1 cellular context compared by ENCODE assay signal in genomic region chr1:28376195-28376594, GRCh38.
A peak's percentile ranks its signal among the peaks of the same experiment; 100 is the strongest.
TF ChIP-seq lines count a peak whose summit lies in the region.

No MANE protein-coding gene starts in this region.

TF ChIP-seq in HepG2, 621 proteins besides CTCF, POLR2A, EP300 and RAD21:
- TF ChIP-seq HNF4A (CRISPR knock-in tag; IDR thresholded peaks at IDR 0.05) (peak; percentile 43; the same call in 1 of the 2 replicates), ZBTB33 (CRISPR knock-in tag; IDR thresholded peaks at IDR 0.05) (0 out of 2 replicates have a peak, but pooled peaks have one; percentile 12), NR2F6 (IDR thresholded peaks at IDR 0.05) (peak; percentile 54), NR2F6 (CRISPR knock-in tag; IDR thresholded peaks at IDR 0.05) (peak; percentile 38; the same call in 1 of the 2 replicates), ZNF770 (CRISPR knock-in tag; IDR thresholded peaks at IDR 0.05) (0 out of 2 replicates have a peak, but pooled peaks have one; percentile 2)
- TF ChIP-seq, protein P1, sequence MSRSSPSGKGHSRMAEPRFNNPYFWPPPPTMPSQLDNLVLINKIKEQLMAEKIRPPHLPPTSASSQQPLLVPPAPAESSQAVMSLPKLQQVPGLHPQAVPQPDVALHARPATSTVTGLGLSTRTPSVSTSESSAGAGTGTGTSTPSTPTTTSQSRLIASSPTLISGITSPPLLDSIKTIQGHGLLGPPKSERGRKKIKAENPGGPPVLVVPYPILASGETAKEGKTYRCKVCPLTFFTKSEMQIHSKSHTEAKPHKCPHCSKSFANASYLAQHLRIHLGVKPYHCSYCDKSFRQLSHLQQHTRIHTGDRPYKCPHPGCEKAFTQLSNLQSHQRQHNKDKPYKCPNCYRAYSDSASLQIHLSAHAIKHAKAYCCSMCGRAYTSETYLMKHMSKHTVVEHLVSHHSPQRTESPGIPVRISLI (CRISPR knock-in tag; IDR thresholded peaks at IDR 0.05; ENCODE audit: borderline replicate concordance): peak; percentile 76; the same call in 1 of the 2 replicates
